Comparison of ENCODE assay signal across 9 cellular contexts in the genomic region with DNA sequence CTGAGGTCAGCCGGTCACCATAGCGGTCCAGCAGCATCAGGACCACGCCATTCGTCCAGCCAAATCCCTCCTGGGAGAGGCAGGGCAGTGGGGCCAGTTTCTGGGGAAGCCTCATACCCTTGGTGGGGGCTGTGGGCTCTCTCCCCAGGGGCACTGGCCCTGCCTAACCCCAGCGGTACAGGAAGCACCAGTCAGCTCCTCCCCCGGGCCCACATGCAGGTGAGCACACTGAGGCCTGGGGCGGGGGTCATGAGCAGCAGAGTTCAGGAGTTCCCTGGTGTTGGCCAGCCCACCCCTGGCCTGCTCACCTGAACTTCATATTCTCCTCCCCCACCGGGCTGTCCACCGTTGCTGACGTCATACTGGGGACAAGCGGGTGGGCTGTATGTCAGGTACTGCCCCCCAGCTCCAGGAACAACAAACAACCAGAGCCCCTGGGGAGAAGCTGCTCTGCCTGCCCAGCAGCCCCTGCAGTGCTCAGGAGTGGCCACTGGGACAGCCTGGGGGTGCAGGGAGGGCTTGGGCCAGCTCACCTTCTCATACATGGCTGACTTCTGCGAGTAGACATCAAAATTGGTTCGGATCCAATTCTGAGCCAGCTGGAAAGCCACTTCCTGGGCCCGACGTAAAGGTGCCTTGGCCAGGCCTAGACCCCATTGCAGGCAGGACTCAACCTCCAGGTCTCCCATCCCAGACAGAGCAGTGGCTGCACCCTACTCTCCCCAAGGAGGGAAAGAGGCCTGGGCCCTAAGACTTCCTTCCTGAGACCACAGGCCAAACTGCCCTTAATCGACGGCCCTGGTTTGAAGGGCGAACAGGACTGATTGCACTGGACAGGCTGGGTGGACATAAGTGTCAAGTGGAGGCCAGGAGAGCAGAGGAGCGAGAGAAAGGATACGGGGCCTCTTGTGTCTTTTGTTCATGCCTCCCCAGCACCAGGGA. TPM values are rescaled to one million over a fixed set of nuclear protein-coding genes. Genes with fewer than 3 reads are reported as not detected.
A peak's percentile ranks its signal among the peaks of the same experiment; 100 is the strongest.
DNase-seq lines count a peak whose midpoint lies in the region; ATAC-seq, FAIRE-seq and TF ChIP-seq lines count a peak whose summit lies in the region.
"Had no signal": no experiment of that assay in that cellular context is flagged by ENCODE, and none has a peak within 500 bp of the region (broad histone marks: within the 10 kb centered on the region; RNA-seq: fewer than 3 reads in every experiment).

No MANE protein-coding gene starts in this region.

- TF ChIP-seq CTCF in AG09309 (IDR thresholded peaks at IDR 0.05; ENCODE audit: control insufficient read depth, insufficient read depth, low read depth, low read length, missing control alignments), result peak; percentile 12
- no peak for TF ChIP-seq CTCF in NB4 (IDR thresholded peaks at IDR 0.05; ENCODE audit: low read depth, low read length)
- TF ChIP-seq CTCF in H1 (IDR thresholded peaks at IDR 0.05; ENCODE audit: control extremely low read depth in 1 of 3, insufficient read depth in 1 of 3, low read depth in 1 of 3, low read length in 3 of 3), result peak in 2 of 3 experiments; percentile 1 to 27; a peak in 2 of 4 replicates
- TF ChIP-seq CTCF in neural cell (IDR thresholded peaks at IDR 0.05; ENCODE audit: poor library complexity, severe bottlenecking), result no peak

- no peaks in the 10 kb centered on the region for H3K9me3 Mint-ChIP-seq in T-helper 2 cell treated with Interferon-gamma antibody and Interleukin-4, amounts not matched to agents 5 μg/mL and 100 μg/mL, for 36 hours

- no peak overlapping the region for H3K23ac ChIP-seq in H1 (ENCODE audit: insufficient read length)

- H3K9me2 ChIP-seq in neural cell (ENCODE audit: insufficient read depth, low read length), result no peaks in the 10 kb centered on the region

- no peak overlapping the region for H3K18ac ChIP-seq in H1 (ENCODE audit: extremely low read depth, low read length)

- no peak overlapping the region for H3K4ac ChIP-seq in H1 (replicated peaks; ENCODE audit: insufficient read length, low read depth, low read length)

- no peak for DNase-seq in AG09309 (ENCODE audit: low read depth)
- peak; percentile 15 for DNase-seq in NB4 (ENCODE audit: low read depth)
- DNase-seq in H1 (ENCODE audit: low read depth in 1 of 2, low spot score in 2 of 2), result no peak
- DNase-seq in activated naive CD4-positive, alpha-beta T cell treated with anti-CD3 and anti-CD28 coated beads, Interleukin-2, amount 50 U/mL, for 16 hours, result no peak
- no peak for DNase-seq in T-helper 2 cell treated with Interferon-gamma antibody and Interleukin-4, amounts not matched to agents 5 μg/mL and 100 μg/mL, for 36 hours (ENCODE audit: low spot score)
- DNase-seq in Kasumi-1 (lab: John Stamatoyannopoulos, UW), result no peak

- no peak overlapping the region for H2BK120ac ChIP-seq in H1 (replicated peaks; ENCODE audit: low read depth, low read length)

- no peak overlapping the region for H2AFZ ChIP-seq in H1 (ENCODE audit: low read length)
- H2AFZ ChIP-seq in neural cell (ENCODE audit: low read depth, low read length), result no peak overlapping the region

- H3F3A ChIP-seq in neural cell (ENCODE audit: insufficient read depth, low read length, poor library complexity, severe bottlenecking), result no peaks in the 10 kb centered on the region

- no peak for TF ChIP-seq RAD21 in H1 (IDR thresholded peaks at IDR 0.05 in 1 of 2, conservative IDR thresholded peaks at IDR 0.05 in 1 of 2; ENCODE audit: low read depth in 2 of 2, low read length in 2 of 2)
- TF ChIP-seq RAD21 in neural cell (conservative IDR thresholded peaks at IDR 0.05), result no peak

- no peak overlapping the region for H4K91ac ChIP-seq in H1 (replicated peaks; ENCODE audit: insufficient read length, low read length)

- H3K36me3 ChIP-seq in H1 (ENCODE audit: control insufficient read depth in 2 of 4, insufficient read depth in 4 of 4, low read length in 3 of 4) (peaks cover 0 to 13% (median 7%) of the 10 kb centered on the region in 4 experiments; a peak in 5 of 8 replicates), neural cell (ENCODE audit: insufficient read depth, low read length) (peaks cover 10% of the 10 kb centered on the region)

- H3K27me3 ChIP-seq in H1 (replicated peaks in 1 of 4; ENCODE audit: control insufficient read depth in 3 of 4, extremely low read depth in 1 of 4, insufficient read depth in 3 of 4, low read length in 3 of 4), result no peaks in the 10 kb centered on the region
- H3K27me3 ChIP-seq in neural cell (ENCODE audit: insufficient read depth, low read depth, low read length), result no peaks in the 10 kb centered on the region

- no peaks in the 10 kb centered on the region; the same call in 1 of the 2 replicates for H3K23me2 ChIP-seq in H1 (ENCODE audit: low read depth, low read length)

- no peaks in the 10 kb centered on the region for H3K36me3 Mint-ChIP-seq in T-helper 2 cell treated with Interferon-gamma antibody and Interleukin-4, amounts not matched to agents 5 μg/mL and 100 μg/mL, for 36 hours (ENCODE audit: low read depth)

- TF ChIP-seq EP300 in H1 (IDR thresholded peaks at IDR 0.05; ENCODE audit: borderline replicate concordance in 1 of 2, low read depth in 2 of 2, low read length in 2 of 2) (no peak), neural cell (conservative IDR thresholded peaks at IDR 0.05; ENCODE audit: poor library complexity, severe bottlenecking) (no peak)

- no peak overlapping the region for H3K14ac ChIP-seq in H1 (ENCODE audit: insufficient read length)

- H3K79me1 ChIP-seq in H1 (ENCODE audit: low read depth, low read length), result no peaks in the 10 kb centered on the region

- peak overlapping the region in 1 of 2 experiments; percentile 38; a peak in 2 of 4 replicates for H3K4me2 ChIP-seq in H1 (ENCODE audit: insufficient read depth in 1 of 2, low read depth in 2 of 2, low read length in 2 of 2)
- no peak overlapping the region for H3K4me2 ChIP-seq in neural cell (ENCODE audit: low read length)

- peaks cover 0 to 27% (median 22%) of the 10 kb centered on the region in 4 experiments; a peak in 6 of 7 replicates for H3K4me1 ChIP-seq in H1 (replicated peaks in 1 of 4; ENCODE audit: control insufficient read depth in 3 of 4, insufficient read depth in 4 of 4, low read length in 3 of 4)

- H4K8ac ChIP-seq in H1 (ENCODE audit: extremely low read depth, insufficient read depth, low read length), result no peak overlapping the region

- no peak for ATAC-seq in HG02610 (IDR thresholded peaks at IDR 0.05; ENCODE audit: unreplicated experiment)

- H3K27ac Mint-ChIP-seq in T-helper 2 cell treated with Interferon-gamma antibody and Interleukin-4, amounts not matched to agents 5 μg/mL and 100 μg/mL, for 36 hours, result no peak overlapping the region

- CTCF ChIA-PET in H1 (lab: Charles Lee; ENCODE audit: partially characterized antibody), result interaction anchor here (0.7 to 8.5 kb wide), 29 partner anchors 10 to 319 kb away, joined by 3 to 89 read pairs (median 5); partner anchors contain the start of gene PHLDB1

- H2BK12ac ChIP-seq in H1 (ENCODE audit: low read depth, low read length), result no peak overlapping the region

- TF ChIP-seq POLR2A in NB4 (IDR thresholded peaks at IDR 0.05; ENCODE audit: extremely low read depth, insufficient read length), result no peak
- TF ChIP-seq POLR2A in H1 (IDR thresholded peaks at IDR 0.05; ENCODE audit: control extremely low read depth in 1 of 2, low read depth in 2 of 2, low read length in 2 of 2), result 0 out of 3 replicates have a peak, but pooled peaks of 1 of the 2 experiments have one; percentile 6

- H3K4me1 Mint-ChIP-seq in T-helper 2 cell treated with Interferon-gamma antibody and Interleukin-4, amounts not matched to agents 5 μg/mL and 100 μg/mL, for 36 hours (ENCODE audit: low read depth), result peaks cover 3% of the 10 kb centered on the region

- peaks cover 2 to 6% of the 10 kb centered on the region in 2 experiments for H4K20me1 ChIP-seq in H1 (replicated peaks in 1 of 2; ENCODE audit: control insufficient read depth in 1 of 2, insufficient read depth in 2 of 2, low read length in 2 of 2)
- H4K20me1 ChIP-seq in neural cell (ENCODE audit: insufficient read depth), result no peaks in the 10 kb centered on the region

- H3K9ac ChIP-seq in H1 (replicated peaks in 1 of 4; ENCODE audit: extremely low read depth in 1 of 4, low read depth in 3 of 4, low read length in 3 of 4), result no peak overlapping the region; a peak in 1 of 7 replicates
- H3K9ac ChIP-seq in neural cell (ENCODE audit: low read length), result peak overlapping the region; percentile 65

- WGBS in H1 (ENCODE audit: extremely low coverage in 1 of 2, insufficient coverage in 1 of 2, insufficient read length in 1 of 2, insufficient replicate concordance in 2 of 2, low coverage in 1 of 2, low lambda C conversion rate in 2 of 2, missing lambda C conversion rate in 1 of 2), 2 experiments, result 77% methylated on average over 18 of the region's 20 CpGs; no CpG with 5 or more reads in 1 of the 2 experiments

- H3K4me3 Mint-ChIP-seq in T-helper 2 cell treated with Interferon-gamma antibody and Interleukin-4, amounts not matched to agents 5 μg/mL and 100 μg/mL, for 36 hours, result no peak overlapping the region

- POLR2A ChIA-PET in H1 (lab: Charles Lee; ENCODE audit: partially characterized antibody), result interaction anchor here (0.6 to 16.1 kb wide), 18 partner anchors 9 to 254 kb away, joined by 3 to 271 read pairs (median 4); partner anchors contain the start of genes DDX6 and PHLDB1

- H2BK20ac ChIP-seq in H1 (ENCODE audit: low read length), result no peak overlapping the region

- H2BK5ac ChIP-seq in H1 (ENCODE audit: low read depth, low read length), result peak overlapping the region; percentile 75

- no peak overlapping the region for H4K5ac ChIP-seq in H1 (ENCODE audit: insufficient read length, low read depth, low read length)

- no peak for FAIRE-seq in H1 (lab: Jason Lieb, UNC)

- no peak overlapping the region for H3K56ac ChIP-seq in H1 (replicated peaks; ENCODE audit: insufficient read length, low read depth, low read length)

- H2AK5ac ChIP-seq in H1 (ENCODE audit: low read depth, low read length), result no peak overlapping the region

- H3K79me2 ChIP-seq in H1 (ENCODE audit: control insufficient read depth in 1 of 2, insufficient read depth in 2 of 2, low read length in 2 of 2), result no peaks in the 10 kb centered on the region
- H3K79me2 ChIP-seq in neural cell (replicated peaks; ENCODE audit: insufficient read depth, low read length), result no peaks in the 10 kb centered on the region

- H3K9me3 ChIP-seq in H1 (ENCODE audit: insufficient read depth in 2 of 2, low read depth in 1 of 2, low read length in 1 of 2) (no peaks in the 10 kb centered on the region), neural cell (ENCODE audit: low read length) (no peaks in the 10 kb centered on the region)

- 0 out of 2 replicates have a peak overlapping the region, but pooled peaks have one; percentile 40 for H2BK15ac ChIP-seq in H1 (ENCODE audit: low read length)

- peaks cover 2% of the 10 kb centered on the region for H3K27me3 Mint-ChIP-seq in T-helper 2 cell treated with Interferon-gamma antibody and Interleukin-4, amounts not matched to agents 5 μg/mL and 100 μg/mL, for 36 hours (ENCODE audit: low read depth)

- H3K27ac ChIP-seq in H1 (ENCODE audit: low read depth, low read length), result 0 out of 2 replicates have a peak overlapping the region, but pooled peaks have one; percentile 12
- peak overlapping the region; percentile 94 for H3K27ac ChIP-seq in neural cell (ENCODE audit: low read length)
- H3K27ac ChIP-seq: epithelial cell of prostate had no signal

- H3K4me3 ChIP-seq in AG09309 (ENCODE audit: control insufficient read depth, low read depth, low read length), result no peak overlapping the region
- no peak overlapping the region for H3K4me3 ChIP-seq in NB4 (ENCODE audit: low read depth, low read length)
- no peak overlapping the region for H3K4me3 ChIP-seq in H1 (ENCODE audit: extremely low read depth in 1 of 4, insufficient read depth in 2 of 4, low read depth in 3 of 4, low read length in 4 of 4)
- peak overlapping the region; percentile 55 for H3K4me3 ChIP-seq in neural cell (ENCODE audit: low read length)

RNA-seq across cellular contexts. Expression of gene TREH, which starts 20.8 kb away (rescaled TPM):
- total RNA-seq in H1 (2021; fragmentation: NEBNext Ultra II Directional; extraction: Animal tissue kit (Norgen Biotek cat#: 25700)), result not detected in 2 replicates
- polyA plus RNA-seq in H1 (2011; rRNA removed) (0.03 TPM in 1 of 2 replicates, not detected in the other), neural cell (0.12 TPM in 1 of 2 replicates, not detected in the other)
- not detected for polyA plus RNA-seq in H1 (2011; cell fraction: cytosol; rRNA removed)
- polyA plus RNA-seq in H1 (2011; cell fraction: nucleus; rRNA removed), result 0.20 TPM
- 0.16 to 0.46 TPM (median 0.27 TPM) in 4 replicates for polyA plus RNA-seq in H1 (2012, experiment 1 of 2)
- polyA plus RNA-seq in H1 (2012, experiment 2 of 2), result 0.45 TPM
- polyA plus RNA-seq in H1 (2013, experiment 1 of 2), result not detected
- not detected for polyA plus RNA-seq in H1 (2013, experiment 2 of 2)
- polyA minus RNA-seq in H1 (2011; rRNA and poly(A)+ RNA removed), result not detected in 2 replicates
- not detected for polyA minus RNA-seq in H1 (2011; cell fraction: cytosol; rRNA and poly(A)+ RNA removed)
- polyA minus RNA-seq in H1 (2011; cell fraction: nucleus; rRNA and poly(A)+ RNA removed), result not detected
- not detected in 2 replicates for polyA minus RNA-seq in neural cell

RNA-seq across cellular contexts. Expression of gene PHLDB1, which starts 51.2 kb away (rescaled TPM):
- 74.8 and 74.9 TPM in 2 replicates for total RNA-seq in H1 (2021; fragmentation: NEBNext Ultra II Directional; extraction: Animal tissue kit (Norgen Biotek cat#: 25700))
- 53.9 and 70.6 TPM in 2 replicates for polyA plus RNA-seq in H1 (2011; rRNA removed)
- polyA plus RNA-seq in H1 (2011; cell fraction: cytosol; rRNA removed), result 66.4 TPM
- polyA plus RNA-seq in H1 (2011; cell fraction: nucleus; rRNA removed), result 211 TPM
- polyA plus RNA-seq in H1 (2012, experiment 1 of 2), result 47.2 to 67.0 TPM (median 64.5 TPM) in 4 replicates
- 57.7 TPM for polyA plus RNA-seq in H1 (2012, experiment 2 of 2)
- 44.2 TPM for polyA plus RNA-seq in H1 (2013, experiment 1 of 2)
- polyA plus RNA-seq in H1 (2013, experiment 2 of 2), result 40.0 TPM
- 57.0 and 74.3 TPM in 2 replicates for polyA minus RNA-seq in H1 (2011; rRNA and poly(A)+ RNA removed)
- 57.3 TPM for polyA minus RNA-seq in H1 (2011; cell fraction: cytosol; rRNA and poly(A)+ RNA removed)
- polyA minus RNA-seq in H1 (2011; cell fraction: nucleus; rRNA and poly(A)+ RNA removed), result 100 TPM
- polyA plus RNA-seq in neural cell, result 114 and 149 TPM in 2 replicates
- polyA minus RNA-seq in neural cell, result 146 and 166 TPM in 2 replicates

Comparison
In these comparisons a context has a peak if more than half of its experiments do, and no peak if none do; other contexts are left out.
1. CTCF ChIP-seq: peak in AG09309 (single experiment) and H1 (2 of 3); none in NB4 (single experiment) and neural cell (single experiment).